Comparison of ENCODE assay signal across 9 cellular contexts in the genomic region with DNA sequence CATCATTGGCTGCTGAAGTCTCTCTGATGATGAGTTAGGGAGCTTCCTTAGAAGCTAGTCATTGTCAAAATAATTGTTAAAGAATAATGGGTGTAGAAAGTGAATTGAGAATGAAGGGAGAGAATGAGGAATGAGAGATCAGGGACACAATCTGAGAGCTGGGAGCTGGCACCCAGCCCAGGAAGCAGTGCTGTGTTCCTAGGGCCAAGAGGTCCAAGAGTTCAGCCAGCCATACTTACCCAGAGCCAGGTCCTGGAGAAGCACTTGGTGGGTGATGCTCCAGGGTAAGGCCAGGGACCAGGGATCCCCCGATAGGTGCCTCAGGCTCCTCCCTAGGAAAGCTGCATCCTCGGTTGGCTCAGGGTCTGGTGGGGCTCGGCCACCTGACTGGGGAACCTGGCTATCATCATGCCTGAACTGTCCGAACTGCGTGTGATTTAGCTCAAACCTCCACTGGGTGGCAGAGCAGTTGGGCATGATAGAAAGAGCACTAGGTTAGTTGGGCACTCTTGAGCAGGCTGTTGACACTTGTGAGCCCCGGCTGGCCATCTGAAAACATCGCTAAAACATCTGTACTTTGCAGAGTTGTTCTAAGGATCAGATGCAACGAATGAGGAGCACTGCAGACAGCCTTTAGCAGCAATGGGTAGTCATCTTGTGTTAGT.
DNase-seq lines count a peak whose midpoint lies in the region; TF ChIP-seq lines count a peak whose summit lies in the region.
"Had no signal": no experiment of that assay in that cellular context is flagged by ENCODE, and none has a peak within 500 bp of the region (broad histone marks: within the 10 kb centered on the region; RNA-seq: fewer than 3 reads in every experiment).

No MANE protein-coding gene starts in this region.

- no peak overlapping the region for H3K27ac ChIP-seq in OCI-LY7 (ENCODE audit: low read depth, low read length, poor library complexity, severe bottlenecking)
- H3K27ac ChIP-seq in stomach, result no peak overlapping the region
- no peak overlapping the region for H3K27ac ChIP-seq in Peyer's patch

- 67 to 78% (median 72%) methylated on average over 7 to 8 of the region's 8 CpGs for WGBS in stomach, 5 donors

- H2AFZ ChIP-seq in OCI-LY7 (ENCODE audit: low read length), result no peak overlapping the region

- H3K9me3 ChIP-seq in OCI-LY7 (ENCODE audit: low read length), result no peaks in the 10 kb centered on the region
- no peaks in the 10 kb centered on the region for H3K9me3 ChIP-seq in stomach
- no peaks in the 10 kb centered on the region for H3K9me3 ChIP-seq in Peyer's patch

- CTCF ChIA-PET in OCI-LY7 (lab: Charles Lee; ENCODE audit: unreplicated experiment), result no interaction called here

- no peak for TF ChIP-seq POLR2A in stomach (IDR thresholded peaks at IDR 0.05)
- TF ChIP-seq POLR2A in Peyer's patch (IDR thresholded peaks at IDR 0.05), result no peak

- TF ChIP-seq CTCF in OCI-LY7 (conservative IDR thresholded peaks at IDR 0.05; ENCODE audit: low read length) (0 out of 2 replicates have a peak, but pooled peaks have one; percentile 23), stomach (IDR thresholded peaks at IDR 0.05) (no peak), Peyer's patch (IDR thresholded peaks at IDR 0.05) (no peak)

- H3K4me3 ChIP-seq in OCI-LY7 (ENCODE audit: low read depth, low read length, poor library complexity, severe bottlenecking) (no peak overlapping the region), stomach (no peak overlapping the region), Peyer's patch (no peak overlapping the region)

- POLR2A ChIA-PET in OCI-LY7 (lab: Charles Lee), result no interaction called here

- intact Hi-C loops in OCI-LY7 (cut with micrococcal nuclease; ENCODE audit: unreplicated experiment) (no loop called here), stomach (cut with DNase I; ENCODE audit: low total_unique reads) (no loop called here)

- no peaks in the 10 kb centered on the region for H3K36me3 ChIP-seq in OCI-LY7 (ENCODE audit: insufficient read depth, low read length)
- no peaks in the 10 kb centered on the region for H3K36me3 ChIP-seq in stomach
- H3K36me3 ChIP-seq in Peyer's patch, result no peaks in the 10 kb centered on the region

- no peak overlapping the region for H3K4me2 ChIP-seq in OCI-LY7 (ENCODE audit: low read length)

- TF ChIP-seq EP300 in stomach (IDR thresholded peaks at IDR 0.05), result no peak

- no peaks in the 10 kb centered on the region for H3K27me3 ChIP-seq in stomach
- H3K27me3 ChIP-seq in Peyer's patch, result no peaks in the 10 kb centered on the region

- DNase-seq in NCI-H82 (lab: John Stamatoyannopoulos, UW) (peak; percentile 14), NCI-H82 treated with DMSO at 0.1 percent for 48 hours (lab: John Stamatoyannopoulos, UW; ENCODE audit: unreplicated experiment) (no peak), OCI-LY7 (ENCODE audit: low spot score) (no peak), glomerular visceral epithelial cell (ENCODE audit: extremely low spot score) (peak; percentile 4), stomach (peak; percentile 59), activated T-cell treated with anti-CD3 and anti-CD28 coated beads for 4 hours (no peak), NCI-H2081 treated with DMSO at 0.1 percent for 48 hours (lab: John Stamatoyannopoulos, UW) (no peak), Peyer's patch (no peak)
- DNase-seq: NCI-H446 treated with DMSO at 0.1 percent for 48 hours had no signal

- H3K9me2 ChIP-seq in OCI-LY7 (ENCODE audit: insufficient read depth, low read length), result no peaks in the 10 kb centered on the region

- H3K79me2 ChIP-seq in OCI-LY7 (ENCODE audit: insufficient read depth, low read depth, low read length), result no peaks in the 10 kb centered on the region

- no peaks in the 10 kb centered on the region for H3K4me1 ChIP-seq in OCI-LY7 (ENCODE audit: insufficient read depth, low read length, poor library complexity, severe bottlenecking)
- H3K4me1 ChIP-seq in stomach, result peaks cover 9 to 25% (median 11%) of the 10 kb centered on the region in 4 donors
- no peaks in the 10 kb centered on the region for H3K4me1 ChIP-seq in Peyer's patch

- BruUV-seq in OCI-LY7 (replicated peaks; lab: Mats Ljungman, UMichigan), result no TSS peak

- H4K20me1 ChIP-seq in OCI-LY7 (ENCODE audit: insufficient read depth, low read length), result no peaks in the 10 kb centered on the region

Comparison
In these comparisons a context has a peak if more than half of its experiments do, and no peak if none do; other contexts are left out.
1. DNase-seq: peak in NCI-H82 (single experiment), glomerular visceral epithelial cell (single experiment) and stomach (single experiment); none in NCI-H82 treated with DMSO at 0.1 percent for 48 hours (single experiment), OCI-LY7 (single experiment), activated T-cell treated with anti-CD3 and anti-CD28 coated beads for 4 hours (single experiment), NCI-H2081 treated with DMSO at 0.1 percent for 48 hours (single experiment) and Peyer's patch (0 of 3).